ENCODE assay signal across 9 cellular contexts in the genomic region with DNA sequence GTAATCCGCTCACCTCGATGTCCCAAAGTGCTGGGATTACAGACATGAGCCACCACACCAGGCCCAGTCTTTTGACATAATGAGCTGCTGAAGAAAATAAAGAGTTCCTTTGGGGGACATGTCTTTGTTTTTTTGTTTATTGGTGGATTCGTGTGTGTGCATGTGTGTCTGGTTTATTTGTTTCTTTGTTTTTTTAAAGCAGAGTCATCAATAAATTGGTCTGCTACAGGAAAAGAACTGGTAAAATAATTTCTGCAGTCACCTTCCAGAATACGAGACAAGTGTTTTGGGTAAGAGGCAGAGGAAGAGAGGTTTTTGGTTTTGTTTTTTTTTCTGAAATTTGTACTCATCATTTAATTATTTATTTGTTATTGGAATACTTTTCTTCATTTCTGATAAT.
"Had no signal": no experiment of that assay in that cellular context is flagged by ENCODE, and none has a peak within 500 bp of the region (broad histone marks: within the 10 kb centered on the region; RNA-seq: fewer than 3 reads in every experiment).

No MANE protein-coding gene starts in this region.

- FAIRE-seq: H1, H54 had no signal

- H3K4me3 Mint-ChIP-seq: GM23338, H9, HFFc6 had no signal

- H3K27ac Mint-ChIP-seq: GM23338, HFFc6 had no signal

- H3K4me3 ChIP-seq: GM23338 had no signal

- ATAC-seq: GM23338 had no signal

- H3K9me3 Mint-ChIP-seq: GM23338, H9, HFFc6 had no signal

- H3K4me1 Mint-ChIP-seq: GM23338, H9 had no signal

- H3K4me2 ChIP-seq: GM23338 had no signal

- H2AFZ ChIP-seq: GM23338 had no signal

- H3K27ac ChIP-seq: HL-60 had no signal

- DNase-seq: H9, HCEC 1CT, HFFc6, IMR-90, KBM-7 had no signal
